1 cellular context compared by ENCODE assay signal in genomic region chr12:54038760-54039414, GRCh38.
A peak's percentile ranks its signal among the peaks of the same experiment; 100 is the strongest.
TF ChIP-seq lines count a peak whose summit lies in the region.

No MANE protein-coding gene starts in this region.

TF ChIP-seq in HEK293, 187 proteins besides CTCF, POLR2A, EP300 and RAD21 (continued from another document and continues in another):
- 0 out of 2 replicates have a peak, but pooled peaks have one; percentile 23 for TF ChIP-seq KLF9 (tag by site-specific recombination; IDR thresholded peaks at IDR 0.05; ENCODE audit: low read depth)
- TF ChIP-seq ZNF645 (tag by site-specific recombination; IDR thresholded peaks at IDR 0.05), result no peak
- TF ChIP-seq ZNF341 (tag by site-specific recombination; IDR thresholded peaks at IDR 0.05; ENCODE audit: low read depth), result peak; percentile 64
- TF ChIP-seq ZNF529 (tag by site-specific recombination; IDR thresholded peaks at IDR 0.05; ENCODE audit: insufficient replicate concordance), result no peak
- TF ChIP-seq ZNF600 (tag by site-specific recombination; IDR thresholded peaks at IDR 0.05), result peak; percentile 85
- TF ChIP-seq ZNF398 (tag by site-specific recombination; IDR thresholded peaks at IDR 0.05), result no peak
- TF ChIP-seq ZNF704 (tag by site-specific recombination; IDR thresholded peaks at IDR 0.05), result no peak
- TF ChIP-seq ZNF626 (tag by site-specific recombination; IDR thresholded peaks at IDR 0.05), result no peak
- no peak for TF ChIP-seq ZNF354C (tag by site-specific recombination; IDR thresholded peaks at IDR 0.05; ENCODE audit: borderline replicate concordance, low read depth)
- no peak for TF ChIP-seq ZNF223 (tag by site-specific recombination; IDR thresholded peaks at IDR 0.05)
- TF ChIP-seq KLF17 (tag by site-specific recombination; IDR thresholded peaks at IDR 0.05), result no peak; the same call in 1 of the 2 replicates
- no peak for TF ChIP-seq ZNF184 (tag by site-specific recombination; IDR thresholded peaks at IDR 0.05)
- TF ChIP-seq INSM2 (tag by site-specific recombination; IDR thresholded peaks at IDR 0.05), result no peak
- TF ChIP-seq ZNF747 (tag by site-specific recombination; IDR thresholded peaks at IDR 0.05), result no peak
- peak; percentile 41 for TF ChIP-seq SP2 (tag by site-specific recombination; IDR thresholded peaks at IDR 0.05)
- TF ChIP-seq ZNF518A (tag by site-specific recombination; conservative IDR thresholded peaks at IDR 0.05; ENCODE audit: low read depth), result no peak
- no peak for TF ChIP-seq AEBP2 (tag by site-specific recombination; IDR thresholded peaks at IDR 0.05; ENCODE audit: borderline replicate concordance)
- no peak for TF ChIP-seq ZNF585B (tag by site-specific recombination; IDR thresholded peaks at IDR 0.05)
- TF ChIP-seq ZBTB17 (tag by site-specific recombination; IDR thresholded peaks at IDR 0.05), result peak; percentile 80
- TF ChIP-seq PBX3 (CRISPR knock-in tag; IDR thresholded peaks at IDR 0.05), result no peak
- TF ChIP-seq ZFHX2 (tag by site-specific recombination; conservative IDR thresholded peaks at IDR 0.05), result 0 out of 2 replicates have a peak, but pooled peaks have one; percentile 26
- no peak for TF ChIP-seq ZNF416 (tag by site-specific recombination; IDR thresholded peaks at IDR 0.05)
- peak; percentile 32 for TF ChIP-seq KLF8 (tag by site-specific recombination; IDR thresholded peaks at IDR 0.05)
- TF ChIP-seq EGR2 (tag by site-specific recombination; IDR thresholded peaks at IDR 0.05; ENCODE audit: low read depth), result peak; percentile 28; the same call in 1 of the 2 replicates
- TF ChIP-seq ZNF423 (tag by site-specific recombination; IDR thresholded peaks at IDR 0.05), result peak; percentile 76
- no peak for TF ChIP-seq ZNF639 (tag by site-specific recombination; IDR thresholded peaks at IDR 0.05)
- peak; percentile 67; the same call in 1 of the 2 replicates for TF ChIP-seq BCL11A (tag by site-specific recombination; IDR thresholded peaks at IDR 0.05; ENCODE audit: low read depth)
- TF ChIP-seq ZNF791 (tag by site-specific recombination; IDR thresholded peaks at IDR 0.05), result no peak
- TF ChIP-seq ZNF391 (tag by site-specific recombination; IDR thresholded peaks at IDR 0.05; ENCODE audit: borderline replicate concordance, low read depth), result no peak; the same call in 1 of the 2 replicates
- peak; percentile 92 for TF ChIP-seq ZBTB48 (tag by site-specific recombination; IDR thresholded peaks at IDR 0.05)
- 0 out of 2 replicates have a peak, but pooled peaks have one; percentile 41 for TF ChIP-seq ZNF449 (tag by site-specific recombination; IDR thresholded peaks at IDR 0.05)
- 0 out of 2 replicates have a peak, but pooled peaks have one; percentile 2 for TF ChIP-seq ZBTB11 (tag by site-specific recombination; conservative IDR thresholded peaks at IDR 0.05; ENCODE audit: low read depth)
- TF ChIP-seq ZNF292 (tag by site-specific recombination; IDR thresholded peaks at IDR 0.05; ENCODE audit: borderline replicate concordance, low read depth), result no peak
- peak; percentile 89 for TF ChIP-seq OSR2 (tag by site-specific recombination; IDR thresholded peaks at IDR 0.05)
- TF ChIP-seq ZNF335 (tag by site-specific recombination; conservative IDR thresholded peaks at IDR 0.05), result peak; percentile 97
- TF ChIP-seq SP3 (tag by site-specific recombination; IDR thresholded peaks at IDR 0.05), result no peak
